ENCODE assay signal across 4 cellular contexts in genomic region chr16:70882311-70882710, GRCh38.
A peak's percentile ranks its signal among the peaks of the same experiment; 100 is the strongest.
DNase-seq lines count a peak whose midpoint lies in the region; ATAC-seq, FAIRE-seq and TF ChIP-seq lines count a peak whose summit lies in the region.
"Not testable (repeated sequence)": the region's sequence is repeated elsewhere in the genome, so short reads cannot be mapped to it uniquely, and the experiment has no call there.

No MANE protein-coding gene starts in this region.

- DNase-seq in GM23338 (ENCODE audit: low spot score); WTC11 (ENCODE audit: low spot score); bronchial epithelial cell (ENCODE audit: low read depth); neural progenitor cell (ENCODE audit: low spot score): not testable (repeated sequence)

- not testable (repeated sequence) for TF ChIP-seq CTCF in GM23338 (conservative IDR thresholded peaks at IDR 0.05; ENCODE audit: low read depth in 2 of 2); WTC11 (IDR thresholded peaks at IDR 0.05); bronchial epithelial cell (IDR thresholded peaks at IDR 0.05; ENCODE audit: insufficient read depth, low read length, severe bottlenecking)
- TF ChIP-seq CTCF in neural progenitor cell (IDR thresholded peaks at IDR 0.05), result peak; percentile 11

- not testable (repeated sequence) for H3K27ac ChIP-seq in GM23338 (ENCODE audit: low read depth); neural progenitor cell

- not testable (repeated sequence) for H4K20me1 ChIP-seq in GM23338 (replicated peaks; ENCODE audit: insufficient read depth); neural progenitor cell (ENCODE audit: low read depth)

- not testable (repeated sequence) for H3K9ac ChIP-seq in neural progenitor cell

- H3F3A ChIP-seq in GM23338 (replicated peaks; ENCODE audit: low read depth); neural progenitor cell (ENCODE audit: low read depth): not testable (repeated sequence)

- not testable (repeated sequence) for H3K4me2 ChIP-seq in GM23338, neural progenitor cell

- peak; percentile 55 for ATAC-seq in GM23338
- peak; percentile 79 for ATAC-seq in WTC11

- H3K79me2 ChIP-seq in GM23338 (replicated peaks; ENCODE audit: insufficient read depth); neural progenitor cell (ENCODE audit: low read depth): not testable (repeated sequence)

- H3K4me1 ChIP-seq in GM23338 (ENCODE audit: insufficient read depth); neural progenitor cell: not testable (repeated sequence)

- CTCF ChIA-PET in WTC11 (lab: Charles Lee), result not testable (repeated sequence)

- not testable (repeated sequence) for H3K36me3 Mint-ChIP-seq in GM23338 (ENCODE audit: low read depth); WTC11; neural progenitor cell

- not testable (repeated sequence) for H3K9me3 Mint-ChIP-seq in GM23338, WTC11, neural progenitor cell

- H2AFZ ChIP-seq in GM23338; neural progenitor cell (replicated peaks): not testable (repeated sequence)

- H3K27me3 ChIP-seq in GM23338 (ENCODE audit: insufficient read depth); bronchial epithelial cell (ENCODE audit: control insufficient read depth, insufficient read depth, low read length); neural progenitor cell: not testable (repeated sequence)

- not testable (repeated sequence) for H3K9me3 ChIP-seq in neural progenitor cell (ENCODE audit: low read depth)

- H3K4me1 Mint-ChIP-seq in GM23338, WTC11, neural progenitor cell: not testable (repeated sequence)

- not testable (repeated sequence) for H3K4me3 ChIP-seq in GM23338; bronchial epithelial cell (ENCODE audit: low read depth, low read length); neural progenitor cell

- POLR2A ChIA-PET in WTC11 (lab: Charles Lee), result not testable (repeated sequence)

- FAIRE-seq in bronchial epithelial cell (lab: Jason Lieb, UNC), result peak; percentile 58

- H3K36me3 ChIP-seq in GM23338 (ENCODE audit: insufficient read depth); bronchial epithelial cell (ENCODE audit: control insufficient read depth, insufficient read depth, low read length); neural progenitor cell: not testable (repeated sequence)

- H3K9me2 ChIP-seq in GM23338 (ENCODE audit: insufficient read depth), result not testable (repeated sequence)

- not testable (repeated sequence) for H3K27me3 Mint-ChIP-seq in GM23338 (ENCODE audit: insufficient read depth, low read depth, poor library complexity); neural progenitor cell (ENCODE audit: insufficient read depth, low read depth)
- H3K27me3 Mint-ChIP-seq in WTC11 (ENCODE audit: low read depth), result peaks cover 10% of the 10 kb centered on the region

- H3K4me3 Mint-ChIP-seq in GM23338, WTC11, neural progenitor cell: not testable (repeated sequence)

- not testable (repeated sequence) for H3K27ac Mint-ChIP-seq in GM23338, WTC11, neural progenitor cell
